ENCODE assay signal across 8 cellular contexts in genomic region chr1:212368073-212368484, GRCh38. TPM values are rescaled to one million over a fixed set of nuclear protein-coding genes. Genes with fewer than 3 reads are reported as not detected.
DNase-seq lines count a peak whose midpoint lies in the region; ATAC-seq and TF ChIP-seq lines count a peak whose summit lies in the region.

No MANE protein-coding gene starts in this region.

- H3K4me3 ChIP-seq in GM12865 (ENCODE audit: low read depth, low read length), result no peak overlapping the region

- peak; percentile 21 for DNase-seq in 8988T
- DNase-seq in GM12865 (ENCODE audit: low read depth), result peak; percentile 80
- peak; percentile 25 for DNase-seq in NCI-H345 treated with DMSO at 0.1 percent for 48 hours (lab: John Stamatoyannopoulos, UW; ENCODE audit: unreplicated experiment)
- DNase-seq in activated CD4-positive, alpha-beta T cell treated with anti-CD3 and anti-CD28 coated beads for 4 hours, result peak; percentile 42 to 57
- peak; percentile 56 for DNase-seq in endothelial cell (ENCODE audit: low spot score)
- DNase-seq in mucosa of gallbladder (ENCODE audit: low spot score), result peak; percentile 58
- peak; percentile 75 for DNase-seq in superior temporal gyrus (ENCODE audit: extremely low spot score)

- peak; percentile 92 for ATAC-seq in HG02981 (IDR thresholded peaks at IDR 0.05; ENCODE audit: unreplicated experiment)

- no peak overlapping the region for H3K4me3 Mint-ChIP-seq in endothelial cell (ENCODE audit: unreplicated experiment)

- H3K27ac Mint-ChIP-seq in endothelial cell (ENCODE audit: unreplicated experiment), result no peak overlapping the region

- no peaks in the 10 kb centered on the region for H3K9me3 Mint-ChIP-seq in endothelial cell (ENCODE audit: unreplicated experiment)

- TF ChIP-seq CTCF in GM12865 (IDR thresholded peaks at IDR 0.05; ENCODE audit: insufficient read depth, low read depth, low read length, missing control alignments) (peak; percentile 84), endothelial cell (IDR thresholded peaks at IDR 0.05; ENCODE audit: unreplicated experiment) (peak; percentile 73)

- H3K36me3 Mint-ChIP-seq in endothelial cell (ENCODE audit: low read depth, unreplicated experiment), result peaks cover 18% of the 10 kb centered on the region

- peaks cover 4% of the 10 kb centered on the region for H3K4me1 Mint-ChIP-seq in endothelial cell (ENCODE audit: unreplicated experiment)

- H3K27me3 Mint-ChIP-seq in endothelial cell (ENCODE audit: unreplicated experiment), result peaks cover 2% of the 10 kb centered on the region

RNA-seq across cellular contexts. Expression of gene PACC1, which starts 46.6 kb away (rescaled TPM):
- total RNA-seq in endothelial cell (ENCODE audit: unreplicated experiment), result 15.3 TPM
- 4.0 TPM for total RNA-seq in mucosa of gallbladder

Comparison
In these comparisons a context has a peak if more than half of its experiments do, and no peak if none do; other contexts are left out.
1. DNase-seq: peak in every context shown above with its lines; median percentile 80 in GM12865; 75 in superior temporal gyrus; 58 in mucosa of gallbladder; 56 in endothelial cell; 50 in activated CD4-positive, alpha-beta T cell treated with anti-CD3 and anti-CD28 coated beads for 4 hours; 25 in NCI-H345 treated with DMSO at 0.1 percent for 48 hours; 21 in 8988T.